In the genomic region with DNA sequence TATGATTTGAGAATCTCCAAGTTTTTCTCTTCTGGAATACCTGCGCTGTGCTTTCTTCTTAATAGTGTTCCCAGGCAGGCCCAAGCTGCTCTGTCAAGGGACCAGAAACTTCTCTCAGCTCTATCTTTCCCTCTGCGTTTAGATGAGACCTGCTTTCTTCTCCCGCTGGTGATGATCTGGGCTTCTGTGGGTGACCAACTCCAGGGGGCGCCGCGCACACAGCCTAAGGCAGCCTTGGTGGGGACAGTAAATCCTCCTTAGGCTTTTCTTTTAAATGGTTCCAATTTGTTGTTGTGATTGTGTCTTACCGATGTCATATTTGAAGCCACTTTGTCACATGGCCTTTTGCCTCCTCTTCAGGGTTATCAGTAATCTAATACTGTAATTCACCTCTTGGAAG, we compare ENCODE assay signal across 10 cellular contexts.
A peak's percentile ranks its signal among the peaks of the same experiment; 100 is the strongest.
DNase-seq lines count a peak whose midpoint lies in the region; ATAC-seq and TF ChIP-seq lines count a peak whose summit lies in the region.
"Had no signal": no experiment of that assay in that cellular context is flagged by ENCODE, and none has a peak within 500 bp of the region (broad histone marks: within the 10 kb centered on the region; RNA-seq: fewer than 3 reads in every experiment).

No MANE protein-coding gene starts in this region.

- DNase-seq in left ventricle myocardium superior, result peak; percentile 29
- no peak for DNase-seq in cardiac septum (ENCODE audit: low spot score)
- peak; percentile 19 for DNase-seq in NAMALWA (ENCODE audit: low spot score)
- no peak for DNase-seq in chondrocyte (ENCODE audit: low spot score)
- DNase-seq in stimulated activated CD8-positive, alpha-beta memory T cell treated with anti-CD3 and anti-CD28 coated beads, Interleukin-4, amount 100 ng/mL, for 48 hours, result peak; percentile 39
- no peak for DNase-seq in HuH-7.5 (ENCODE audit: low spot score)
- DNase-seq: activated effector memory CD4-positive, alpha-beta T cell treated with anti-CD3 and anti-CD28 coated beads, Interleukin-2, amount 50 U/mL, for 16 hours; uterus had no signal

- peaks cover 21% of the 10 kb centered on the region for H3K4me1 Mint-ChIP-seq in chondrocyte (ENCODE audit: low read depth)

- no peaks in the 10 kb centered on the region for H3K9me3 Mint-ChIP-seq in chondrocyte (ENCODE audit: low read depth)

- intact Hi-C loops in left ventricle myocardium superior (cut with micrococcal nuclease) (no loop called here), cardiac septum (cut with DNase I) (loop anchor here (10.0 kb wide), 2 partner anchors 439 to 651 kb away; a partner anchor contains a TSS)

- H3K27me3 Mint-ChIP-seq in chondrocyte (ENCODE audit: low read depth), result no peaks in the 10 kb centered on the region

- H3K36me3 Mint-ChIP-seq in chondrocyte (ENCODE audit: low read depth), result no peaks in the 10 kb centered on the region

- no peak overlapping the region for H3K27ac Mint-ChIP-seq in chondrocyte (ENCODE audit: unreplicated experiment)

- no peak for ATAC-seq in left ventricle myocardium superior
- ATAC-seq in GM21526 (IDR thresholded peaks at IDR 0.05; ENCODE audit: low FRiP score, unreplicated experiment), result no peak
- ATAC-seq in HG02798 (IDR thresholded peaks at IDR 0.05; ENCODE audit: poor library complexity, unreplicated experiment), result no peak

- H3K4me3 Mint-ChIP-seq in chondrocyte (ENCODE audit: unreplicated experiment), result no peak overlapping the region

- TF ChIP-seq CTCF in chondrocyte (IDR thresholded peaks at IDR 0.05), result peak; percentile 30

Comparison
In these comparisons a context has a peak if more than half of its experiments do, and no peak if none do; other contexts are left out.
1. DNase-seq: peak in left ventricle myocardium superior (single experiment), NAMALWA (single experiment) and stimulated activated CD8-positive, alpha-beta memory T cell treated with anti-CD3 and anti-CD28 coated beads, Interleukin-4, amount 100 ng/mL, for 48 hours (single experiment); none in cardiac septum (single experiment), chondrocyte (single experiment) and HuH-7.5 (single experiment).